ENCODE assay signal across 21 cellular contexts in genomic region chr12:72574138-72574537, GRCh38.
"Had no signal": no experiment of that assay in that cellular context is flagged by ENCODE, and none has a peak within 500 bp of the region (broad histone marks: within the 10 kb centered on the region; RNA-seq: fewer than 3 reads in every experiment).

No MANE protein-coding gene starts in this region.

- H3K4me3 ChIP-seq: colonic mucosa, lower lobe of right lung, smooth muscle cell, stomach, vagina had no signal

- H3K9me3 Mint-ChIP-seq: activated CD4-positive, alpha-beta T cell treated with anti-CD3 and anti-CD28 coated beads, Interleukin-2, amount 10 ng/mL, durations not matched to agents 7 days and 5 days; activated naive CD8-positive, alpha-beta T cell treated with anti-CD3 and anti-CD28 coated beads, Interleukin-2, amount 50 U/mL, for 24 hours; brain had no signal

- H3K4me1 ChIP-seq: colonic mucosa, lower lobe of right lung, parathyroid adenoma, stomach, vagina had no signal

- ATAC-seq: activated CD4-positive, CD25-positive, alpha-beta regulatory T cell treated with anti-CD3 and anti-CD28 coated beads, Interleukin-2, amount 50 U/mL, for 24 hours; activated naive CD8-positive, alpha-beta T cell treated with anti-CD3 and anti-CD28 coated beads, Interleukin-2, amount 50 U/mL, for 24 hours; lower lobe of right lung; naive thymus-derived CD8-positive, alpha-beta T cell; sciatic nerve had no signal

- H3K9me3 ChIP-seq: colonic mucosa, lower lobe of right lung, stomach, vagina had no signal

- H3K27ac Mint-ChIP-seq: activated CD4-positive, alpha-beta T cell treated with anti-CD3 and anti-CD28 coated beads, Interleukin-2, amount 10 ng/mL, durations not matched to agents 7 days and 5 days; activated naive CD4-positive, alpha-beta T cell treated with anti-CD3 and anti-CD28 coated beads, Interleukin-2, amount 10 ng/mL, durations not matched to agents 7 days and 5 days; activated naive CD8-positive, alpha-beta T cell treated with anti-CD3 and anti-CD28 coated beads, Interleukin-2, amount 50 U/mL, for 24 hours; brain; naive thymus-derived CD8-positive, alpha-beta T cell had no signal

- H3K27me3 Mint-ChIP-seq: activated CD4-positive, alpha-beta T cell treated with anti-CD3 and anti-CD28 coated beads, Interleukin-2, amount 10 ng/mL, durations not matched to agents 7 days and 5 days; activated naive CD4-positive, alpha-beta T cell treated with anti-CD3 and anti-CD28 coated beads, Interleukin-2, amount 10 ng/mL, durations not matched to agents 7 days and 5 days; activated naive CD8-positive, alpha-beta T cell treated with anti-CD3 and anti-CD28 coated beads, Interleukin-2, amount 50 U/mL, for 24 hours; brain; naive thymus-derived CD8-positive, alpha-beta T cell had no signal

- H3K27me3 ChIP-seq: colonic mucosa, stomach, vagina had no signal

- H3K36me3 ChIP-seq: colonic mucosa, lower lobe of right lung, stomach, vagina had no signal

- DNase-seq: activated CD4-positive, alpha-beta T cell treated with anti-CD3 and anti-CD28 coated beads, Interleukin-2, amount 10 ng/mL, durations not matched to agents 7 days and 5 days; activated CD8-positive, alpha-beta memory T cell treated with anti-CD3 and anti-CD28 coated beads, Interleukin-2, amount 50 U/mL, for 48 hours; activated effector memory CD4-positive, alpha-beta T cell treated with Interleukin-2 at 50 U/mL for 16 hours; activated naive CD4-positive, alpha-beta T cell treated with anti-CD3 and anti-CD28 coated beads, Interleukin-2, amount 10 ng/mL, durations not matched to agents 7 days and 5 days; activated naive CD8-positive, alpha-beta T cell treated with anti-CD3 and anti-CD28 coated beads, Interleukin-2, amount 50 U/mL, for 24 hours; activated T-cell treated with anti-CD3 and anti-CD28 coated beads, Interleukin-2, amount 50 U/mL, for 48 hours; anterior cingulate cortex; caudate nucleus; colonic mucosa; head of caudate nucleus; lower lobe of right lung; naive thymus-derived CD8-positive, alpha-beta T cell; stimulated activated CD4-positive, alpha-beta T cell treated with anti-CD3 and anti-CD28 coated beads, Interleukin-4, amount 100 ng/mL, for 1 hour; stomach; trophoblast cell had no signal

- H3K4me3 Mint-ChIP-seq: activated CD4-positive, alpha-beta T cell treated with anti-CD3 and anti-CD28 coated beads, Interleukin-2, amount 10 ng/mL, durations not matched to agents 7 days and 5 days; activated naive CD4-positive, alpha-beta T cell treated with anti-CD3 and anti-CD28 coated beads, Interleukin-2, amount 10 ng/mL, durations not matched to agents 7 days and 5 days; activated naive CD8-positive, alpha-beta T cell treated with anti-CD3 and anti-CD28 coated beads, Interleukin-2, amount 50 U/mL, for 24 hours; brain; naive thymus-derived CD8-positive, alpha-beta T cell had no signal

- H3K4me1 Mint-ChIP-seq: activated CD4-positive, alpha-beta T cell treated with anti-CD3 and anti-CD28 coated beads, Interleukin-2, amount 10 ng/mL, durations not matched to agents 7 days and 5 days; activated naive CD4-positive, alpha-beta T cell treated with anti-CD3 and anti-CD28 coated beads, Interleukin-2, amount 10 ng/mL, durations not matched to agents 7 days and 5 days; activated naive CD8-positive, alpha-beta T cell treated with anti-CD3 and anti-CD28 coated beads, Interleukin-2, amount 50 U/mL, for 24 hours; brain; naive thymus-derived CD8-positive, alpha-beta T cell had no signal

- H3K36me3 Mint-ChIP-seq: activated naive CD4-positive, alpha-beta T cell treated with anti-CD3 and anti-CD28 coated beads, Interleukin-2, amount 10 ng/mL, durations not matched to agents 7 days and 5 days; brain; naive thymus-derived CD8-positive, alpha-beta T cell had no signal

- H3K27ac ChIP-seq: colonic mucosa, lower lobe of right lung, parathyroid adenoma, stomach, vagina had no signal
